Comparison of ENCODE assay signal across 17 cellular contexts in genomic region chr16:12572316-12572985, GRCh38.
DNase-seq lines count a peak whose midpoint lies in the region; TF ChIP-seq lines count a peak whose summit lies in the region.
"Had no signal": no experiment of that assay in that cellular context is flagged by ENCODE, and none has a peak within 500 bp of the region (broad histone marks: within the 10 kb centered on the region; RNA-seq: fewer than 3 reads in every experiment).

No MANE protein-coding gene starts in this region.

- BruUV-seq in OCI-LY7 (replicated peaks; lab: Mats Ljungman, UMichigan), result no TSS peak

- no peak overlapping the region for H3K27ac ChIP-seq in OCI-LY7 (ENCODE audit: low read depth, low read length, poor library complexity, severe bottlenecking)
- no peak overlapping the region for H3K27ac ChIP-seq in sigmoid colon
- H3K27ac ChIP-seq: 22Rv1, C4-2B, HL-60 had no signal

- H3K4me1 Mint-ChIP-seq in activated CD4-positive, alpha-beta memory T cell treated with anti-CD3 and anti-CD28 coated beads for 36 hours (ENCODE audit: low read depth), result peaks cover 8% of the 10 kb centered on the region
- H3K4me1 Mint-ChIP-seq in activated CD4-positive, alpha-beta memory T cell treated with anti-CD3 and anti-CD28 coated beads, Interleukin-2, amount 10 ng/mL, durations not matched to agents 7 days and 5 days, result peaks cover 28% of the 10 kb centered on the region
- no peaks in the 10 kb centered on the region for H3K4me1 Mint-ChIP-seq in osteocyte (ENCODE audit: unreplicated experiment)

- TF ChIP-seq POLR2A in sigmoid colon (IDR thresholded peaks at IDR 0.05), result no peak

- CTCF ChIA-PET in activated CD4-positive, alpha-beta memory T cell treated with anti-CD3 and anti-CD28 coated beads for 36 hours (lab: Charles Lee), result interaction anchor here (0.7 to 2.6 kb wide), 17 partner anchors 10 to 482 kb away, joined by 3 to 17 read pairs (median 5); partner anchors contain the start of gene CPPED1
- CTCF ChIA-PET in activated CD4-positive, alpha-beta memory T cell treated with anti-CD3 and anti-CD28 coated beads, Interleukin-2, amount 10 ng/mL, durations not matched to agents 7 days and 5 days (lab: Charles Lee), result interaction anchor here (1.0 to 2.6 kb wide), 5 partner anchors 14 to 245 kb away, joined by 3 to 20 read pairs (median 5); no protein-coding TSS in a partner anchor
- CTCF ChIA-PET in OCI-LY7 (lab: Charles Lee; ENCODE audit: unreplicated experiment), result interaction anchor here (0.6 to 1.1 kb wide), 2 partner anchors 15 to 760 kb away, joined by 3 to 4 read pairs; no protein-coding TSS in a partner anchor

- H3K4me3 Mint-ChIP-seq in activated CD4-positive, alpha-beta memory T cell treated with anti-CD3 and anti-CD28 coated beads for 36 hours, result no peak overlapping the region
- no peak overlapping the region for H3K4me3 Mint-ChIP-seq in activated CD4-positive, alpha-beta memory T cell treated with anti-CD3 and anti-CD28 coated beads, Interleukin-2, amount 10 ng/mL, durations not matched to agents 7 days and 5 days
- H3K4me3 Mint-ChIP-seq in osteocyte (ENCODE audit: unreplicated experiment), result no peak overlapping the region
- H3K4me3 Mint-ChIP-seq: CD8-positive, alpha-beta T cell; HFFc6 had no signal

- POLR2A ChIA-PET in activated CD4-positive, alpha-beta memory T cell treated with anti-CD3 and anti-CD28 coated beads for 36 hours (lab: Charles Lee), result no interaction called here
- POLR2A ChIA-PET in activated CD4-positive, alpha-beta memory T cell treated with anti-CD3 and anti-CD28 coated beads, Interleukin-2, amount 10 ng/mL, durations not matched to agents 7 days and 5 days (lab: Charles Lee), result interaction anchor here (3.2 kb wide), 1 partner anchor 36 kb away, joined by 13 read pairs; no protein-coding TSS in a partner anchor
- POLR2A ChIA-PET in OCI-LY7 (lab: Charles Lee), result interaction anchor here (0.6 to 1.9 kb wide), 6 partner anchors 14 to 66 kb away, joined by 3 to 5 read pairs (median 4); no protein-coding TSS in a partner anchor

- intact Hi-C loops in activated CD4-positive, alpha-beta memory T cell treated with anti-CD3 and anti-CD28 coated beads for 36 hours (cut with micrococcal nuclease), result loop anchor here (2.0 to 5.0 kb wide), 2 partner anchors 36 to 115 kb away; no protein-coding TSS in a partner anchor
- intact Hi-C loops in OCI-LY7 (cut with micrococcal nuclease; ENCODE audit: unreplicated experiment) (no loop called here), sigmoid colon (cut with DNase I) (no loop called here)

- peaks cover 6% of the 10 kb centered on the region for H3K36me3 Mint-ChIP-seq in activated CD4-positive, alpha-beta memory T cell treated with anti-CD3 and anti-CD28 coated beads for 36 hours
- peaks cover 32% of the 10 kb centered on the region for H3K36me3 Mint-ChIP-seq in activated CD4-positive, alpha-beta memory T cell treated with anti-CD3 and anti-CD28 coated beads, Interleukin-2, amount 10 ng/mL, durations not matched to agents 7 days and 5 days (ENCODE audit: low read depth)
- H3K36me3 Mint-ChIP-seq in osteocyte (ENCODE audit: unreplicated experiment), result peaks cover 4% of the 10 kb centered on the region

- peak overlapping the region; percentile 62 for H3K4me2 ChIP-seq in OCI-LY7 (ENCODE audit: low read length)

- no peaks in the 10 kb centered on the region for H3K79me2 ChIP-seq in OCI-LY7 (ENCODE audit: insufficient read depth, low read depth, low read length)

- H3K27ac Mint-ChIP-seq in activated CD4-positive, alpha-beta memory T cell treated with anti-CD3 and anti-CD28 coated beads for 36 hours, result no peak overlapping the region
- no peak overlapping the region for H3K27ac Mint-ChIP-seq in activated CD4-positive, alpha-beta memory T cell treated with anti-CD3 and anti-CD28 coated beads, Interleukin-2, amount 10 ng/mL, durations not matched to agents 7 days and 5 days
- no peak overlapping the region for H3K27ac Mint-ChIP-seq in osteocyte (ENCODE audit: unreplicated experiment)
- H3K27ac Mint-ChIP-seq: CD8-positive, alpha-beta T cell; HFFc6 had no signal

- 76 to 77% methylated on average over 11 of the region's 11 CpGs for WGBS in sigmoid colon, 2 donors

- H3K9me2 ChIP-seq in OCI-LY7 (ENCODE audit: insufficient read depth, low read length), result no peaks in the 10 kb centered on the region

- TF ChIP-seq CTCF in OCI-LY7 (conservative IDR thresholded peaks at IDR 0.05; ENCODE audit: low read length), result no peak
- no peak for TF ChIP-seq CTCF in sigmoid colon (IDR thresholded peaks at IDR 0.05)
- no peak for TF ChIP-seq CTCF in osteocyte (IDR thresholded peaks at IDR 0.05)

- no peaks in the 10 kb centered on the region for H3K9me3 Mint-ChIP-seq in activated CD4-positive, alpha-beta memory T cell treated with anti-CD3 and anti-CD28 coated beads for 36 hours
- H3K9me3 Mint-ChIP-seq in activated CD4-positive, alpha-beta memory T cell treated with anti-CD3 and anti-CD28 coated beads, Interleukin-2, amount 10 ng/mL, durations not matched to agents 7 days and 5 days, result no peaks in the 10 kb centered on the region
- H3K9me3 Mint-ChIP-seq in osteocyte (ENCODE audit: unreplicated experiment), result peaks cover 3% of the 10 kb centered on the region
- H3K9me3 Mint-ChIP-seq: CD8-positive, alpha-beta T cell; HFFc6 had no signal

- H3K27me3 ChIP-seq in sigmoid colon, result no peaks in the 10 kb centered on the region

- H3K9me3 ChIP-seq in OCI-LY7 (ENCODE audit: low read length), result no peaks in the 10 kb centered on the region
- no peaks in the 10 kb centered on the region for H3K9me3 ChIP-seq in sigmoid colon

- H3K4me3 ChIP-seq in OCI-LY7 (ENCODE audit: low read depth, low read length, poor library complexity, severe bottlenecking) (no peak overlapping the region), sigmoid colon (no peak overlapping the region)

- TF ChIP-seq EP300 in sigmoid colon (IDR thresholded peaks at IDR 0.05), result no peak

- no peaks in the 10 kb centered on the region for H3K27me3 Mint-ChIP-seq in activated CD4-positive, alpha-beta memory T cell treated with anti-CD3 and anti-CD28 coated beads for 36 hours
- no peaks in the 10 kb centered on the region for H3K27me3 Mint-ChIP-seq in activated CD4-positive, alpha-beta memory T cell treated with anti-CD3 and anti-CD28 coated beads, Interleukin-2, amount 10 ng/mL, durations not matched to agents 7 days and 5 days
- peaks cover 2% of the 10 kb centered on the region for H3K27me3 Mint-ChIP-seq in osteocyte (ENCODE audit: unreplicated experiment)

- no peak overlapping the region for H2AFZ ChIP-seq in OCI-LY7 (ENCODE audit: low read length)

- H3K36me3 ChIP-seq in OCI-LY7 (ENCODE audit: insufficient read depth, low read length) (no peaks in the 10 kb centered on the region; the same call in 1 of the 2 replicates), sigmoid colon (no peaks in the 10 kb centered on the region)

- peaks cover 56% of the 10 kb centered on the region for H3K4me1 ChIP-seq in OCI-LY7 (ENCODE audit: insufficient read depth, low read length, poor library complexity, severe bottlenecking)
- H3K4me1 ChIP-seq in sigmoid colon, result no peaks in the 10 kb centered on the region

- H4K20me1 ChIP-seq in OCI-LY7 (ENCODE audit: insufficient read depth, low read length), result no peaks in the 10 kb centered on the region

- DNase-seq in activated CD4-positive, alpha-beta memory T cell treated with anti-CD3 and anti-CD28 coated beads for 36 hours, result peak; percentile 3
- DNase-seq in activated CD4-positive, alpha-beta memory T cell treated with anti-CD3 and anti-CD28 coated beads, Interleukin-2, amount 10 ng/mL, durations not matched to agents 7 days and 5 days, result no peak
- DNase-seq in OCI-LY7 (ENCODE audit: low spot score) (no peak), mesenteric fat pad (ENCODE audit: low spot score) (peak; percentile 55), sigmoid colon (peak; percentile 37), osteocyte (ENCODE audit: extremely low spot score, unreplicated experiment) (no peak), AML-193 (lab: John Stamatoyannopoulos, UW) (no peak), NCI-H1436 treated with DMSO at 0.1 percent for 48 hours (lab: John Stamatoyannopoulos, UW) (no peak)
- DNase-seq: CD8-positive, alpha-beta T cell; COR-L47; DND-41; GDM1; HCEC 1CT; HFFc6 had no signal

Comparison
In these comparisons a context has a peak if more than half of its experiments do, and no peak if none do; other contexts are left out.
1. DNase-seq: peak in activated CD4-positive, alpha-beta memory T cell treated with anti-CD3 and anti-CD28 coated beads for 36 hours (single experiment), mesenteric fat pad (single experiment) and sigmoid colon (single experiment); none in activated CD4-positive, alpha-beta memory T cell treated with anti-CD3 and anti-CD28 coated beads, Interleukin-2, amount 10 ng/mL, durations not matched to agents 7 days and 5 days (single experiment), OCI-LY7 (single experiment), osteocyte (single experiment), AML-193 (0 of 2) and NCI-H1436 treated with DMSO at 0.1 percent for 48 hours (single experiment).